Comparison of ENCODE assay signal across 19 cellular contexts in genomic region chr14:42893183-42893582, GRCh38.
DNase-seq lines count a peak whose midpoint lies in the region; ATAC-seq, FAIRE-seq and TF ChIP-seq lines count a peak whose summit lies in the region.
"Had no signal": no experiment of that assay in that cellular context is flagged by ENCODE, and none has a peak within 500 bp of the region (broad histone marks: within the 10 kb centered on the region; RNA-seq: fewer than 3 reads in every experiment).

No MANE protein-coding gene starts in this region.

- TF ChIP-seq POLR2A in A549 (IDR thresholded peaks at IDR 0.05; ENCODE audit: low read length), result no peak
- no peak for TF ChIP-seq POLR2A in IMR-90 (IDR thresholded peaks at IDR 0.05; ENCODE audit: low read depth, low read length)
- TF ChIP-seq POLR2A in K562 (conservative IDR thresholded peaks at IDR 0.05), result no peak

- dilution Hi-C loops in IMR-90 (cut with HindIII; ENCODE audit: low sequenced_read_pairs, unreplicated experiment), result no loop called here

- H3K23ac ChIP-seq in IMR-90 (ENCODE audit: low read depth, low read length), result no peak overlapping the region

- no peaks in the 10 kb centered on the region for H3K4me1 Mint-ChIP-seq in naive thymus-derived CD4-positive, alpha-beta T cell
- H3K4me1 Mint-ChIP-seq: B cell had no signal

- H2BK120ac ChIP-seq in IMR-90 (ENCODE audit: low read depth, low read length), result no peak overlapping the region

- H4K8ac ChIP-seq in IMR-90 (ENCODE audit: low read depth in 2 of 2, low read length in 2 of 2), result no peak overlapping the region

- H4K91ac ChIP-seq in IMR-90 (ENCODE audit: insufficient read depth, low read depth, low read length), result no peak overlapping the region

- TF ChIP-seq EP300 in A549 (IDR thresholded peaks at IDR 0.05), result no peak
- no peak for TF ChIP-seq EP300 in K562 (IDR thresholded peaks at IDR 0.05; ENCODE audit: low read length)

- H3K56ac ChIP-seq in IMR-90 (ENCODE audit: extremely low read depth, insufficient read depth, low read length), result no peak overlapping the region

- H2AK5ac ChIP-seq in IMR-90 (ENCODE audit: low read depth, low read length), result no peak overlapping the region

- H3K79me1 ChIP-seq in IMR-90 (ENCODE audit: low read depth in 1 of 2, low read length in 2 of 2), result no peaks in the 10 kb centered on the region

- H3K14ac ChIP-seq in IMR-90 (replicated peaks; ENCODE audit: low read depth, low read length), result no peak overlapping the region

- H3K4me3 ChIP-seq in A549 (no peak overlapping the region), IMR-90 (ENCODE audit: insufficient read depth, low read depth, low read length) (no peak overlapping the region), K562 (no peak overlapping the region), right cardiac atrium (ENCODE audit: low read length) (no peak overlapping the region)
- no peak overlapping the region for H3K4me3 ChIP-seq in naive thymus-derived CD4-positive, alpha-beta T cell (ENCODE audit: low read length)
- H3K4me3 ChIP-seq: BLaER1 treated with 17β-estradiol and CSF1 and Interleukin-3, amounts not matched to agents 10 nM and 100 nM had no signal

- TF ChIP-seq RAD21 in A549 (conservative IDR thresholded peaks at IDR 0.05 in 1 of 2, IDR thresholded peaks at IDR 0.05 in 1 of 2) (no peak), IMR-90 (IDR thresholded peaks at IDR 0.05; ENCODE audit: low read length) (no peak), K562 (CRISPR knock-in tag; conservative IDR thresholded peaks at IDR 0.05 in 1 of 2, IDR thresholded peaks at IDR 0.05 in 1 of 2) (no peak)

- no peak for FAIRE-seq in A549 (lab: Jason Lieb, UNC)
- FAIRE-seq in K562 (lab: Jason Lieb, UNC), result no peak
- FAIRE-seq: D721Med, GM12891 had no signal

- no peak overlapping the region for H4K5ac ChIP-seq in IMR-90 (ENCODE audit: low read depth, low read length)

- H3K36me3 Mint-ChIP-seq in naive thymus-derived CD4-positive, alpha-beta T cell, result no peaks in the 10 kb centered on the region
- H3K36me3 Mint-ChIP-seq: CD8-positive, alpha-beta T cell had no signal

- H2BK15ac ChIP-seq in IMR-90 (ENCODE audit: low read depth, low read length), result no peak overlapping the region

- H2BK20ac ChIP-seq in IMR-90 (ENCODE audit: low read depth, low read length), result no peak overlapping the region

- no peak for ATAC-seq in A549
- no peak for ATAC-seq in IMR-90 (ENCODE audit: low read depth)
- no peak for ATAC-seq in K562
- no peak for ATAC-seq in GM18873 (IDR thresholded peaks at IDR 0.05; ENCODE audit: low FRiP score, unreplicated experiment)
- no peak for ATAC-seq in right cardiac atrium
- ATAC-seq in naive thymus-derived CD4-positive, alpha-beta T cell, result no peak
- ATAC-seq: CD8-positive, alpha-beta T cell had no signal

- H4K20me1 ChIP-seq in IMR-90 (ENCODE audit: insufficient read depth, low read length) (no peaks in the 10 kb centered on the region), K562 (replicated peaks; ENCODE audit: control insufficient read depth, insufficient read depth, low read length) (no peaks in the 10 kb centered on the region)
- H4K20me1 ChIP-seq: BLaER1 treated with 17β-estradiol and CSF1 and Interleukin-3, amounts not matched to agents 10 nM and 100 nM had no signal

- no peak overlapping the region for H2AK9ac ChIP-seq in IMR-90 (replicated peaks; ENCODE audit: low read depth, low read length, poor library complexity)

- no peak overlapping the region for H3K18ac ChIP-seq in IMR-90 (ENCODE audit: low read depth, low read length)

- no peak overlapping the region for H3K27ac Mint-ChIP-seq in naive thymus-derived CD4-positive, alpha-beta T cell
- H3K27ac Mint-ChIP-seq: B cell; CD4-positive, alpha-beta T cell; CD8-positive, alpha-beta T cell had no signal

- H3K9me3 ChIP-seq in A549 (no peaks in the 10 kb centered on the region), IMR-90 (ENCODE audit: control insufficient read depth, insufficient read depth, low read length) (no peaks in the 10 kb centered on the region), K562 (replicated peaks; ENCODE audit: control insufficient read depth, insufficient read depth, low read depth, low read length) (no peaks in the 10 kb centered on the region), right cardiac atrium (ENCODE audit: control insufficient read depth, low read length) (no peaks in the 10 kb centered on the region)
- no peaks in the 10 kb centered on the region for H3K9me3 ChIP-seq in naive thymus-derived CD4-positive, alpha-beta T cell (ENCODE audit: control insufficient read depth in 2 of 3, low read length in 3 of 3)
- H3K9me3 ChIP-seq: Caco-2 had no signal

- H3K79me2 ChIP-seq in K562 (ENCODE audit: control insufficient read depth, insufficient read depth, low read length), result no peaks in the 10 kb centered on the region

- H2BK5ac ChIP-seq in IMR-90 (ENCODE audit: low read depth, low read length, poor library complexity, severe bottlenecking), result no peak overlapping the region

- H3K4me1 ChIP-seq in A549 (no peaks in the 10 kb centered on the region), IMR-90 (ENCODE audit: control insufficient read depth, insufficient read depth, low read length) (no peaks in the 10 kb centered on the region), K562 (replicated peaks in 1 of 2; ENCODE audit: control insufficient read depth in 2 of 2, insufficient read depth in 2 of 2, low read length in 2 of 2) (no peaks in the 10 kb centered on the region), right cardiac atrium (ENCODE audit: control insufficient read depth, insufficient read depth, low read length) (no peaks in the 10 kb centered on the region)
- no peaks in the 10 kb centered on the region for H3K4me1 ChIP-seq in naive thymus-derived CD4-positive, alpha-beta T cell (ENCODE audit: control insufficient read depth in 2 of 2, insufficient read depth in 2 of 2, low read length in 2 of 2)
- H3K4me1 ChIP-seq: BLaER1 treated with 17β-estradiol and CSF1 and Interleukin-3, amounts not matched to agents 10 nM and 100 nM; Caco-2 had no signal

- H3K9me1 ChIP-seq in IMR-90 (ENCODE audit: insufficient read depth, low read length) (no peaks in the 10 kb centered on the region), K562 (ENCODE audit: control insufficient read depth, insufficient read depth, low read length) (no peaks in the 10 kb centered on the region)

- DNase-seq in A549 (ENCODE audit: low read depth in 1 of 2, low spot score in 1 of 2), result no peak
- DNase-seq in IMR-90, result no peak
- no peak for DNase-seq in K562 (ENCODE audit: extremely low read depth in 1 of 4, low spot score in 3 of 4)
- DNase-seq in right cardiac atrium, result no peak
- DNase-seq in naive thymus-derived CD4-positive, alpha-beta T cell, result no peak
- DNase-seq: 8988T; AML-193; Caco-2; Calu3; CD4-positive, alpha-beta T cell; CD8-positive, alpha-beta T cell; DMS79 treated with DMSO at 0.1 percent for 48 hours; GF-D8 had no signal

- TF ChIP-seq CTCF in A549 (IDR thresholded peaks at IDR 0.05) (no peak), IMR-90 (conservative IDR thresholded peaks at IDR 0.05; ENCODE audit: low read depth, low read length) (no peak), K562 (IDR thresholded peaks at IDR 0.05 in 2 of 3, conservative IDR thresholded peaks at IDR 0.05 in 1 of 3; ENCODE audit: insufficient read depth in 2 of 3, low read depth in 1 of 3, low read length in 3 of 3) (no peak)

- H3K4me3 Mint-ChIP-seq in naive thymus-derived CD4-positive, alpha-beta T cell, result no peak overlapping the region
- H3K4me3 Mint-ChIP-seq: B cell; CD4-positive, alpha-beta T cell; CD8-positive, alpha-beta T cell had no signal

- CTCF ChIA-PET in A549 (lab: Yijun Ruan, JAX), result no interaction called here
- CTCF ChIA-PET in IMR-90 (lab: Yijun Ruan, JAX), result no interaction called here
- CTCF ChIA-PET in K562 (lab: Yijun Ruan, JAX; ENCODE audit: low intra/inter-chr PET ratio), result no interaction called here
- CTCF ChIA-PET in naive thymus-derived CD4-positive, alpha-beta T cell (lab: Charles Lee), result no interaction called here

- no peaks in the 10 kb centered on the region for H3K27me3 ChIP-seq in IMR-90 (ENCODE audit: control insufficient read depth, insufficient read depth, low read length)
- H3K27me3 ChIP-seq in K562 (ENCODE audit: control insufficient read depth in 2 of 2, insufficient read depth in 2 of 2, low read length in 2 of 2), result no peaks in the 10 kb centered on the region
- no peaks in the 10 kb centered on the region for H3K27me3 ChIP-seq in right cardiac atrium (ENCODE audit: control insufficient read depth, insufficient read depth)
- no peaks in the 10 kb centered on the region for H3K27me3 ChIP-seq in naive thymus-derived CD4-positive, alpha-beta T cell (ENCODE audit: control insufficient read depth in 2 of 2, insufficient read depth in 2 of 2, low read length in 2 of 2)
- H3K27me3 ChIP-seq: BLaER1 treated with 17β-estradiol and CSF1 and Interleukin-3, amounts not matched to agents 10 nM and 100 nM had no signal

- intact Hi-C loops in IMR-90 (cut with micrococcal nuclease), result no loop called here
- intact Hi-C loops in K562 (cut with micrococcal nuclease), result no loop called here
- intact Hi-C loops in right cardiac atrium (cut with DNase I), result no loop called here
- intact Hi-C loops in naive thymus-derived CD4-positive, alpha-beta T cell (cut with micrococcal nuclease), result no loop called here

- H3K27me3 Mint-ChIP-seq in naive thymus-derived CD4-positive, alpha-beta T cell, result no peaks in the 10 kb centered on the region
- H3K27me3 Mint-ChIP-seq: B cell; CD4-positive, alpha-beta T cell had no signal

- H3K9me3 Mint-ChIP-seq in naive thymus-derived CD4-positive, alpha-beta T cell, result peaks cover 0 to 21% (median 5%) of the 10 kb centered on the region in 11 donors

- H3K36me3 ChIP-seq in IMR-90 (ENCODE audit: control insufficient read depth, insufficient read depth, low read length) (no peaks in the 10 kb centered on the region), K562 (ENCODE audit: control insufficient read depth, insufficient read depth, low read length) (no peaks in the 10 kb centered on the region)
- H3K36me3 ChIP-seq in naive thymus-derived CD4-positive, alpha-beta T cell (ENCODE audit: control insufficient read depth in 2 of 3, insufficient read depth in 3 of 3, low read length in 3 of 3), result no peaks in the 10 kb centered on the region
- H3K36me3 ChIP-seq: BLaER1 treated with 17β-estradiol and CSF1 and Interleukin-3, amounts not matched to agents 10 nM and 100 nM had no signal

- 0% methylated on average over 1 of the region's 1 CpG for WGBS in A549 (ENCODE audit: missing lambda C conversion rate)
- no CpG with 5 or more reads among the region's 1 CpG for WGBS in IMR-90 (ENCODE audit: extremely low coverage in 2 of 2, insufficient read length in 1 of 2), 2 experiments
- WGBS in K562 (ENCODE audit: insufficient coverage, low coverage, missing lambda C conversion rate), result 0% methylated on average over 1 of the region's 1 CpG
- 51% methylated on average over 1 of the region's 1 CpG for WGBS in right cardiac atrium

- BruUV-seq in IMR-90 (replicated peaks; lab: Mats Ljungman, UMichigan) (no TSS peak), K562 (replicated peaks; lab: Mats Ljungman, UMichigan) (no TSS peak)

- in situ Hi-C loops in IMR-90 (cut with MboI; ENCODE audit: low sequenced_read_pairs) (no loop called here), K562 (cut with MboI) (no loop called here)

- H2AFZ ChIP-seq in IMR-90 (replicated peaks; ENCODE audit: low read length, poor library complexity), result no peak overlapping the region
- H2AFZ ChIP-seq in K562 (ENCODE audit: low read depth, low read length), result no peak overlapping the region

- no peak overlapping the region for H3K9ac ChIP-seq in IMR-90 (ENCODE audit: low read depth, low read length)
- no peak overlapping the region for H3K9ac ChIP-seq in K562 (ENCODE audit: insufficient read depth in 1 of 2, low read depth in 2 of 2, low read length in 2 of 2)
- H3K9ac ChIP-seq: BLaER1 treated with 17β-estradiol and CSF1 and Interleukin-3, amounts not matched to agents 10 nM and 100 nM had no signal

- no peak overlapping the region for H3K27ac ChIP-seq in A549
- no peak overlapping the region for H3K27ac ChIP-seq in IMR-90 (ENCODE audit: insufficient read depth, low read length)
- no peak overlapping the region for H3K27ac ChIP-seq in K562 (ENCODE audit: extremely low read depth, low read depth, low read length)
- H3K27ac ChIP-seq in right cardiac atrium (ENCODE audit: low read length), result no peak overlapping the region
- no peak overlapping the region for H3K27ac ChIP-seq in naive thymus-derived CD4-positive, alpha-beta T cell (ENCODE audit: low read depth, low read length)
- H3K27ac ChIP-seq: BLaER1 treated with 17β-estradiol and CSF1 and Interleukin-3, amounts not matched to agents 10 nM and 100 nM; C4-2B had no signal

- H3K4ac ChIP-seq in IMR-90 (ENCODE audit: low read depth, low read length), result no peak overlapping the region

- H3K4me2 ChIP-seq in A549, result no peak overlapping the region
- no peak overlapping the region for H3K4me2 ChIP-seq in IMR-90 (ENCODE audit: low read depth, low read length)
- no peak overlapping the region for H3K4me2 ChIP-seq in K562 (ENCODE audit: insufficient read depth, low read length)
- H3K4me2 ChIP-seq: BLaER1 treated with 17β-estradiol and CSF1 and Interleukin-3, amounts not matched to agents 10 nM and 100 nM had no signal

- POLR2A ChIA-PET in A549 (lab: Yijun Ruan, JAX) (no interaction called here), IMR-90 (lab: Charles Lee; ENCODE audit: unreplicated experiment) (no interaction called here), K562 (lab: Yijun Ruan, JAX) (no interaction called here)
- POLR2A ChIA-PET in naive thymus-derived CD4-positive, alpha-beta T cell (lab: Charles Lee), result no interaction called here

Comparison
In these comparisons a context has a peak if more than half of its experiments do, and no peak if none do; other contexts are left out.
1. Of the 35 proteins assayed by ChIP-seq in both K562 and A549: peak only in K562: none; only in A549: MAFK; in both: none; in neither: 34.